18 cellular contexts compared by ENCODE assay signal in genomic region chr12:45685680-45686079, GRCh38. TPM values are rescaled to one million over a fixed set of nuclear protein-coding genes. Genes with fewer than 3 reads are reported as not detected.
A peak's percentile ranks its signal among the peaks of the same experiment; 100 is the strongest.
DNase-seq lines count a peak whose midpoint lies in the region; ATAC-seq, FAIRE-seq and TF ChIP-seq lines count a peak whose summit lies in the region.
"Had no signal": no experiment of that assay in that cellular context is flagged by ENCODE, and none has a peak within 500 bp of the region (broad histone marks: within the 10 kb centered on the region; RNA-seq: fewer than 3 reads in every experiment).

No MANE protein-coding gene starts in this region.

- no peaks in the 10 kb centered on the region for H3K36me3 Mint-ChIP-seq in activated T-helper 17 cell treated with anti-CD3 and anti-CD28 coated beads, Interleukin-2, amount 50 U/mL, for 72 hours (ENCODE audit: low read depth)

- H3K27ac Mint-ChIP-seq in activated T-helper 17 cell treated with anti-CD3 and anti-CD28 coated beads, Interleukin-2, amount 50 U/mL, for 72 hours, result no peak overlapping the region
- H3K27ac Mint-ChIP-seq: HFFc6; T-helper 1 cell treated with Interleukin-12 subunit alpha and Interleukin-12 subunit beta and Interleukin-4 antibody, amounts not matched to agents 30 μg/mL and 1 μg/mL, for 36 hours had no signal

- H2BK15ac ChIP-seq in mesenchymal stem cell (ENCODE audit: low read depth, poor library complexity, severe bottlenecking), result no peak overlapping the region

- no peak overlapping the region for H3K4me3 Mint-ChIP-seq in activated T-helper 17 cell treated with anti-CD3 and anti-CD28 coated beads, Interleukin-2, amount 50 U/mL, for 72 hours
- H3K4me3 Mint-ChIP-seq: HFFc6; T-helper 1 cell treated with Interleukin-12 subunit alpha and Interleukin-12 subunit beta and Interleukin-4 antibody, amounts not matched to agents 30 μg/mL and 1 μg/mL, for 36 hours had no signal

- no peak overlapping the region for H3K4ac ChIP-seq in mesenchymal stem cell (ENCODE audit: low read depth in 1 of 2, low read length in 2 of 2)

- H2BK120ac ChIP-seq in mesenchymal stem cell (ENCODE audit: low read depth, low read length), result no peak overlapping the region

- no peak for FAIRE-seq in GM12891 (lab: Jason Lieb, UNC)
- FAIRE-seq: RCC 7860 had no signal

- H4K91ac ChIP-seq in mesenchymal stem cell (ENCODE audit: low read length), result no peak overlapping the region

- H3K23ac ChIP-seq in mesenchymal stem cell (ENCODE audit: low read length in 2 of 2), result no peak overlapping the region

- ATAC-seq in GM18867 (IDR thresholded peaks at IDR 0.05; ENCODE audit: unreplicated experiment) (peak; percentile 76), HG02852 (IDR thresholded peaks at IDR 0.05; ENCODE audit: unreplicated experiment) (peak; percentile 55), gastroesophageal sphincter (no peak), HG03039 (IDR thresholded peaks at IDR 0.05; ENCODE audit: unreplicated experiment) (no peak)
- ATAC-seq in activated T-helper 17 cell treated with anti-CD3 and anti-CD28 coated beads, Interleukin-2, amount 50 U/mL, for 72 hours (replicated peaks), result peak; percentile 62
- ATAC-seq: SK-N-SH treated with all-trans-retinoic acid at 6 μM for 48 hours had no signal

- no peak for TF ChIP-seq POLR2A in GM12891 (IDR thresholded peaks at IDR 0.05; ENCODE audit: low read depth, low read length)
- TF ChIP-seq POLR2A in gastroesophageal sphincter (IDR thresholded peaks at IDR 0.05), result no peak

- peaks cover 7% of the 10 kb centered on the region for H3K27me3 Mint-ChIP-seq in activated T-helper 17 cell treated with anti-CD3 and anti-CD28 coated beads, Interleukin-2, amount 50 U/mL, for 72 hours

- no peaks in the 10 kb centered on the region for H3K36me3 ChIP-seq in gastroesophageal sphincter
- H3K36me3 ChIP-seq in mesenchymal stem cell (ENCODE audit: control insufficient read depth in 1 of 2, insufficient read depth in 2 of 2, low read depth in 1 of 2, low read length in 2 of 2), result no peaks in the 10 kb centered on the region

- H3K9me3 ChIP-seq in gastroesophageal sphincter (no peaks in the 10 kb centered on the region), mesenchymal stem cell (ENCODE audit: control insufficient read depth, low read length) (no peaks in the 10 kb centered on the region)

- H3K4me1 ChIP-seq in gastroesophageal sphincter (no peaks in the 10 kb centered on the region), mesenchymal stem cell (ENCODE audit: control insufficient read depth, insufficient read depth, low read depth, low read length) (peaks cover 2% of the 10 kb centered on the region)

- H3K4me2 ChIP-seq in mesenchymal stem cell (ENCODE audit: low read length, poor library complexity, severe bottlenecking), result no peak overlapping the region

- no peak overlapping the region for H3K14ac ChIP-seq in mesenchymal stem cell (ENCODE audit: low read length in 2 of 2)

- H4K8ac ChIP-seq in mesenchymal stem cell (ENCODE audit: low read length), result no peak overlapping the region

- no peak for TF ChIP-seq EP300 in gastroesophageal sphincter (IDR thresholded peaks at IDR 0.05)

- no peak overlapping the region for H2AFZ ChIP-seq in mesenchymal stem cell (ENCODE audit: low read depth, low read length)

- no peak overlapping the region for H2BK5ac ChIP-seq in mesenchymal stem cell (ENCODE audit: low read depth, low read length, poor library complexity, severe bottlenecking)

- no peaks in the 10 kb centered on the region for H3K79me1 ChIP-seq in mesenchymal stem cell (replicated peaks; ENCODE audit: low read length, poor library complexity, severe bottlenecking)

- TF ChIP-seq CTCF in gastroesophageal sphincter (IDR thresholded peaks at IDR 0.05), result no peak

- H2BK12ac ChIP-seq in mesenchymal stem cell (ENCODE audit: low read length in 2 of 2), result no peak overlapping the region

- no peak overlapping the region for H3K18ac ChIP-seq in mesenchymal stem cell (ENCODE audit: low read depth in 1 of 2, low read length in 2 of 2)

- H3K27me3 ChIP-seq in gastroesophageal sphincter (no peaks in the 10 kb centered on the region), mesenchymal stem cell (ENCODE audit: control insufficient read depth in 1 of 2, insufficient read depth in 1 of 2, low read length in 2 of 2) (no peaks in the 10 kb centered on the region)

- no peak overlapping the region for H3K9ac ChIP-seq in mesenchymal stem cell (ENCODE audit: low read length)

- H3K27ac ChIP-seq in gastroesophageal sphincter, result no peak overlapping the region
- no peak overlapping the region for H3K27ac ChIP-seq in mesenchymal stem cell (ENCODE audit: low read length, poor library complexity, severe bottlenecking)
- H3K27ac ChIP-seq: C4-2B had no signal

- H3K9me3 Mint-ChIP-seq in activated T-helper 17 cell treated with anti-CD3 and anti-CD28 coated beads, Interleukin-2, amount 50 U/mL, for 72 hours, result no peaks in the 10 kb centered on the region
- H3K9me3 Mint-ChIP-seq: HFFc6; T-helper 1 cell treated with Interleukin-12 subunit alpha and Interleukin-12 subunit beta and Interleukin-4 antibody, amounts not matched to agents 30 μg/mL and 1 μg/mL, for 36 hours had no signal

- H3K4me3 ChIP-seq in gastroesophageal sphincter (no peak overlapping the region), mesenchymal stem cell (ENCODE audit: insufficient read depth in 1 of 2, low read depth in 1 of 2, low read length in 2 of 2) (no peak overlapping the region)

- H3K4me1 Mint-ChIP-seq in activated T-helper 17 cell treated with anti-CD3 and anti-CD28 coated beads, Interleukin-2, amount 50 U/mL, for 72 hours, result no peaks in the 10 kb centered on the region

- no peak for DNase-seq in GM12891 (ENCODE audit: insufficient read length, low spot score)
- no peak for DNase-seq in mesenchymal stem cell
- DNase-seq: HFFc6, Kasumi-1, NCI-H1105, NCI-H1694 treated with DMSO at 0.1 percent for 48 hours, NCI-H345, NCI-H526, Right ventricle myocardium superior had no signal

- 80 to 100% methylated on average over 1 of the region's 1 CpG for WGBS in gastroesophageal sphincter (ENCODE audit: low coverage in 1 of 2), 2 donors
- WGBS in mesenchymal stem cell, result 100% methylated on average over 1 of the region's 1 CpG

- H2AK5ac ChIP-seq in mesenchymal stem cell (ENCODE audit: low read length, severe bottlenecking), result no peak overlapping the region

TF ChIP-seq in GM12891, 5 proteins besides CTCF, POLR2A, EP300 and RAD21:
- TF ChIP-seq SPI1 (IDR thresholded peaks at IDR 0.05; ENCODE audit: low read depth, low read length) (no peak), POU2F2 (IDR thresholded peaks at IDR 0.05; ENCODE audit: low read depth, low read length) (peak; percentile 33; the same call in 1 of the 2 replicates), TAF1 (IDR thresholded peaks at IDR 0.05; ENCODE audit: low read depth, low read length) (no peak), POLR2AphosphoS5 (IDR thresholded peaks at IDR 0.05; ENCODE audit: low read depth, low read length) (no peak), PAX5 (IDR thresholded peaks at IDR 0.05; ENCODE audit: insufficient read depth, low read length, severe bottlenecking) (no peak)

RNA-seq across cellular contexts. Expression of gene ARID2, which starts 43.8 kb away (rescaled TPM):
- 4.7 TPM for polyA plus RNA-seq in GM12891 (2012; ENCODE audit: low read depth, missing spikeins)
- total RNA-seq in activated T-helper 17 cell treated with anti-CD3 and anti-CD28 coated beads, Interleukin-2, amount 50 U/mL, for 72 hours, result 10 to 100 TPM; 29.0 to 33.6 TPM
- 10 to 100 TPM; 28.9 to 49.0 (median 32.1) TPM for total RNA-seq in gastroesophageal sphincter
- polyA plus RNA-seq in mesenchymal stem cell (2013, experiment 1 of 2), result 7.0 TPM
- polyA plus RNA-seq in mesenchymal stem cell (2013, experiment 2 of 2), result 6.9 TPM

Comparison
In these comparisons a context has a peak if more than half of its experiments do, and no peak if none do; other contexts are left out.
1. ATAC-seq: peak in GM18867 (single experiment), HG02852 (single experiment) and activated T-helper 17 cell treated with anti-CD3 and anti-CD28 coated beads, Interleukin-2, amount 50 U/mL, for 72 hours (single experiment); none in gastroesophageal sphincter (single experiment) and HG03039 (single experiment).